ENCODE assay signal across 8 cellular contexts in the genomic region with DNA sequence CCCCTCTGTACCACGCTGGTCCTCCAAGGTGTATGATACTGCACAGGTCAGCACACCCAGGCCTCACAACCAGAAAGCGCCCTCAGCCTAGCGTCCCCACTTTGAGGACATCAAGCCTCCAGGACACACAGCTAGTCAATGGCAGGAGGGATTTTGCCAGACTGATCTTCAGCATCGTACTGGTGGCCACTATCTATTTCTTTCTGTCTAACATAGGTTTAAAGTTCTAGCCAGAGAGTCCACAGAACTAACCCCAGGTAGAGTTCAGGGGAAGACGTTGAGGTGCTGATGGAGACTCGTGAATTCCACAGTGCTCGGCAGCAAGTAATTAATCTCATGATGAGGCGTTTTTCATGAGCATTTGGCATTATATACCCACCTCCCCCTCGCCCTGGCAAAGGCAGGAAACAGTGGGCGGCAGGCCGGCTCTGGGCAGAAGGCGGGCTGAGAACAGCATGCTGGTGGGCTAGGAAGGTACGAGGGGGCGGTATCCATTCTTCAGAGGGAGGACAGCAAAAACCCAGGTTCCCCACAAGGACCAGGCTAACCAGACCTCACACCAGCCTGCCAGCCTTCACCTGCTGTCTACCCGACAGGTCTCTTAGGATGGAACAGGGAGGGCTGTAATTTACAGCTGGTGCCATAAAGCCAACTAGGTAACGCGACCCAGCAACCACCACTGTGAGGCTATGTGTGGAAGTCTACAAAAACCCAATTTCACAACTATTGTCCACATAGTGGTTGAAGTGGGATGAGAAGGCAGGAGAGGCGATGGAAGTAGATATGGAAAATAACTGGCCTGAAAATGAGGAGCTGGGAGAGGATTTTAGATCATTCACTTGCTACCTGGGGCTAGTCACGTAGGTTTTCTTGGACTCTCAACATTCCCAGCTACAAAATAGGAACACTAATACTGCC. TPM values are rescaled to one million over a fixed set of nuclear protein-coding genes. Genes with fewer than 3 reads are reported as not detected.
DNase-seq lines count a peak whose midpoint lies in the region; ATAC-seq lines count a peak whose summit lies in the region.

No MANE protein-coding gene starts in this region.

- no peak overlapping the region for H4K5ac ChIP-seq in mesendoderm (ENCODE audit: low read length)

- no peak overlapping the region for H3K4ac ChIP-seq in mesendoderm (ENCODE audit: low read depth, low read length)

- no peak overlapping the region for H2AK5ac ChIP-seq in mesendoderm (ENCODE audit: low read length)

- no peak overlapping the region for H2BK120ac ChIP-seq in mesendoderm (ENCODE audit: low read depth, low read length)

- no peak for ATAC-seq in HG03342 (IDR thresholded peaks at IDR 0.05; ENCODE audit: unreplicated experiment)

- H3K18ac ChIP-seq in mesendoderm (ENCODE audit: low read length): peak overlapping the region; percentile 25

- H3K79me2 ChIP-seq in mesendoderm (ENCODE audit: control insufficient read depth, insufficient read depth, low read length): peaks cover 89% of the 10 kb centered on the region

- H3K36me3 ChIP-seq in mesendoderm (ENCODE audit: control insufficient read depth, insufficient read depth, low read length): peaks cover 1% of the 10 kb centered on the region
- H3K36me3 ChIP-seq in thymus (ENCODE audit: control insufficient read depth, insufficient read depth): peaks cover 37% of the 10 kb centered on the region

- peaks cover 38% of the 10 kb centered on the region for H3K4me1 ChIP-seq in mesendoderm (ENCODE audit: control insufficient read depth, low read depth, low read length)
- H3K4me1 ChIP-seq in thymus (ENCODE audit: control insufficient read depth, insufficient read depth, low read length): peaks cover 58% of the 10 kb centered on the region

- no peak overlapping the region for H3K23ac ChIP-seq in mesendoderm (ENCODE audit: low read length)

- H4K8ac ChIP-seq in mesendoderm (ENCODE audit: low read depth, low read length): no peak overlapping the region

- H3K27me3 ChIP-seq in mesendoderm (ENCODE audit: insufficient read depth, low read length, poor library complexity) (no peaks in the 10 kb centered on the region), thymus (ENCODE audit: control insufficient read depth, insufficient read depth) (no peaks in the 10 kb centered on the region)

- peak overlapping the region; percentile 57 for H3K56ac ChIP-seq in mesendoderm (ENCODE audit: low read length)

- H3K4me3 ChIP-seq in mesendoderm (ENCODE audit: low read length) (no peak overlapping the region), thymus (ENCODE audit: low read length) (no peak overlapping the region)

- peak overlapping the region; percentile 37 for H3K27ac ChIP-seq in angular gyrus (ENCODE audit: low read depth, low read length)
- H3K27ac ChIP-seq in mesendoderm (ENCODE audit: low read depth, low read length): peak overlapping the region; percentile 71
- peak overlapping the region; percentile 57 for H3K27ac ChIP-seq in thymus (ENCODE audit: low read depth)

- peaks cover 20% of the 10 kb centered on the region for H3K79me1 ChIP-seq in mesendoderm (ENCODE audit: low read length)

- peak overlapping the region; percentile 20 for H3K9ac ChIP-seq in mesendoderm (ENCODE audit: low read length)

- peak; percentile 67 for DNase-seq in activated naive CD4-positive, alpha-beta T cell treated with Interleukin-2 at 50 U/mL for 16 hours
- DNase-seq in activated naive CD4-positive, alpha-beta T cell (lab: John Stamatoyannopoulos, UW): no peak
- peak; percentile 41 for DNase-seq in mesendoderm
- no peak for DNase-seq in ACHN
- DNase-seq in NCI-H82 (lab: John Stamatoyannopoulos, UW): no peak

- H3K9me3 ChIP-seq in thymus (ENCODE audit: control insufficient read depth): no peaks in the 10 kb centered on the region

- H2BK5ac ChIP-seq in mesendoderm (ENCODE audit: low read length): peak overlapping the region; percentile 14

- no CpG with 5 or more reads among the region's 19 CpGs for WGBS in mesendoderm (ENCODE audit: extremely low coverage, insufficient coverage, low lambda C conversion rate)
- 39% methylated on average over 19 of the region's 19 CpGs for WGBS in thymus

- H2BK15ac ChIP-seq in mesendoderm (replicated peaks; ENCODE audit: low read depth): no peak overlapping the region

- in situ Hi-C loops in ACHN (cut with HindIII; ENCODE audit: low pct_ligation_motif_present, low pct_unique_long_range_greater_than_20kb, low sequenced_read_pairs): no loop called here

- H3K4me2 ChIP-seq in mesendoderm (ENCODE audit: low read length): no peak overlapping the region

RNA-seq across cellular contexts. Expression of gene MYH9, which starts 18.5 kb away (rescaled TPM):
- 110 TPM for polyA plus RNA-seq in mesendoderm (2013, experiment 1 of 2)
- 111 TPM for polyA plus RNA-seq in mesendoderm (2013, experiment 2 of 2)
- 155 TPM for polyA plus RNA-seq in thymus

Comparison
In these comparisons a context has a peak if more than half of its experiments do, and no peak if none do; other contexts are left out.
1. DNase-seq: peak in activated naive CD4-positive, alpha-beta T cell treated with Interleukin-2 at 50 U/mL for 16 hours (single experiment) and mesendoderm (single experiment); none in activated naive CD4-positive, alpha-beta T cell (0 of 4), ACHN (single experiment) and NCI-H82 (single experiment).
2. Peak in every context shown above with its lines, with median percentiles within 50 percentile points of each other: H3K27ac ChIP-seq.